9 cellular contexts compared by ENCODE assay signal in the genomic region with DNA sequence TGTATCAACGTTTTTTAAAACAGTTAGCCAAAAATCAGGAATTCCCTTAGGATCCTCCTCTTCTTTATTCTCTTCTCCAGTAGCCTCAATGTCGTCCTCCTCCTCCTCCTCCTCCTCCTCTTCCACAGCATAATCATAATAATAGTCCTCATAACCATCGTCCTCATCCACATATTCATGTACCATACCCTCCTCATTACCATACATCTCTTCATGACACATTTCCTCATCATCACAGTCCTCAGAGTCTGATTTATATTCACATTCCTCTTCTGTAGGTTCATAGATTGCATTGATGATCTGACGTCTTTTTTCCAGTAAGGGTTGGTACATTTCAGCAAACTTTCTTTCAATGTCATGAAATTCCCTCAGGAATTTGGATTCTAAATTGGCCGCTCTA. TPM values are rescaled to one million over a fixed set of nuclear protein-coding genes. Genes with fewer than 3 reads are reported as not detected.
A peak's percentile ranks its signal among the peaks of the same experiment; 100 is the strongest.
DNase-seq lines count a peak whose midpoint lies in the region; ATAC-seq, FAIRE-seq and TF ChIP-seq lines count a peak whose summit lies in the region.
"Had no signal": no experiment of that assay in that cellular context is flagged by ENCODE, and none has a peak within 500 bp of the region (broad histone marks: within the 10 kb centered on the region; RNA-seq: fewer than 3 reads in every experiment).

No MANE protein-coding gene starts in this region.

- TF ChIP-seq POLR2A in prostate gland (IDR thresholded peaks at IDR 0.05) = no peak

- H3K4me2 ChIP-seq in fibroblast of lung (ENCODE audit: extremely low read depth, insufficient read depth, low read length) = no peak overlapping the region

- H3K9ac ChIP-seq in fibroblast of lung (ENCODE audit: insufficient read depth, low read length) = no peak overlapping the region

- no peak overlapping the region for H2AFZ ChIP-seq in fibroblast of lung (ENCODE audit: low read length)

- no peaks in the 10 kb centered on the region for H4K20me1 ChIP-seq in fibroblast of lung (ENCODE audit: control insufficient read depth, extremely low read depth, insufficient read depth, low read length)

- peak overlapping the region; percentile 85 for H3K27ac ChIP-seq in VCaP
- no peak overlapping the region for H3K27ac ChIP-seq in fibroblast of lung (ENCODE audit: insufficient read depth, low read length)
- peak overlapping the region; percentile 67 to 75 for H3K27ac ChIP-seq in prostate gland

- no peaks in the 10 kb centered on the region for H3K4me1 ChIP-seq in fibroblast of lung (ENCODE audit: control insufficient read depth, extremely low read depth, insufficient read depth, low read length)
- no peaks in the 10 kb centered on the region for H3K4me1 ChIP-seq in prostate gland (replicated peaks)
- H3K4me1 ChIP-seq in BE2C = no peaks in the 10 kb centered on the region

- peak; percentile 55 for FAIRE-seq in D721Med (lab: Jason Lieb, UNC)

- WGBS in prostate gland = 2% methylated on average over 5 of the region's 5 CpGs

- no peaks in the 10 kb centered on the region for H3K27me3 ChIP-seq in fibroblast of lung (ENCODE audit: control insufficient read depth, insufficient read depth, low read length)
- H3K27me3 ChIP-seq in prostate gland (replicated peaks; ENCODE audit: insufficient read depth) = no peaks in the 10 kb centered on the region
- H3K27me3 ChIP-seq in BE2C = peaks cover 6% of the 10 kb centered on the region

- H3K9me3 ChIP-seq in fibroblast of lung (ENCODE audit: control insufficient read depth, insufficient read depth, low read depth, low read length) (no peaks in the 10 kb centered on the region), prostate gland (no peaks in the 10 kb centered on the region), BE2C (no peaks in the 10 kb centered on the region)

- no peak for ATAC-seq in HG03095 (IDR thresholded peaks at IDR 0.05; ENCODE audit: unreplicated experiment)

- TF ChIP-seq CTCF in D721Med (IDR thresholded peaks at IDR 0.05; ENCODE audit: insufficient read depth, missing control alignments) (no peak), VCaP (conservative IDR thresholded peaks at IDR 0.05) (no peak), fibroblast of lung (conservative IDR thresholded peaks at IDR 0.05 in 1 of 2, IDR thresholded peaks at IDR 0.05 in 1 of 2; ENCODE audit: low read depth in 1 of 2, low read length in 2 of 2) (no peak), prostate gland (IDR thresholded peaks at IDR 0.05) (no peak), BE2C (IDR thresholded peaks at IDR 0.05; ENCODE audit: low read depth, low read length) (no peak)

- no peaks in the 10 kb centered on the region for H3K79me2 ChIP-seq in fibroblast of lung (ENCODE audit: control insufficient read depth, insufficient read depth, low read length)

- DNase-seq in D721Med (ENCODE audit: insufficient read length, low spot score) = no peak
- DNase-seq in fibroblast of lung (ENCODE audit: low read depth in 2 of 2) = no peak
- no peak for DNase-seq in prostate gland (ENCODE audit: low spot score)
- DNase-seq in BE2C = no peak
- DNase-seq in NCI-H82 treated with DMSO at 0.1 percent for 48 hours (lab: John Stamatoyannopoulos, UW; ENCODE audit: unreplicated experiment) = no peak
- DNase-seq in retina = no peak
- DNase-seq: NCI-H774 had no signal

- H3K4me3 ChIP-seq in fibroblast of lung (replicated peaks in 1 of 4; ENCODE audit: control extremely low read depth in 1 of 4, insufficient read depth in 1 of 4, low read depth in 3 of 4, low read length in 4 of 4) (peak overlapping the region in 3 of 4 experiments; percentile 31 to 54 (median 41)), prostate gland (peak overlapping the region; percentile 44 to 46), BE2C (ENCODE audit: low read depth, low read length) (no peak overlapping the region)

- no peaks in the 10 kb centered on the region for H3K36me3 ChIP-seq in fibroblast of lung (ENCODE audit: control insufficient read depth, insufficient read depth, low read length)
- H3K36me3 ChIP-seq in prostate gland = no peaks in the 10 kb centered on the region
- no peaks in the 10 kb centered on the region for H3K36me3 ChIP-seq in BE2C

- intact Hi-C loops in prostate gland (cut with DNase I) = no loop called here

RNA-seq across cellular contexts. Expression of a gene that starts 0.9 kb away (rescaled TPM):
- total RNA-seq in fibroblast of lung (0.51 and 3.6 TPM in 2 replicates), prostate gland (10 to 100 TPM in 1 of 2 donors, 1 to 10 TPM in 1; 4.5 to 21.9 TPM)
- 0.87 and 0.93 TPM in 2 replicates for polyA plus RNA-seq in fibroblast of lung
- polyA plus RNA-seq in fibroblast of lung (2012) = 0.71 and 1.0 TPM in 2 replicates
- polyA minus RNA-seq in fibroblast of lung (ENCODE audit: low replicate concordance) = 0.22 TPM in 1 of 2 replicates, not detected in the other
- 2.8 TPM for polyA plus RNA-seq in BE2C (2012; ENCODE audit: insufficient read depth, insufficient read length, low read depth)
